8 cellular contexts compared by ENCODE assay signal in the genomic region with DNA sequence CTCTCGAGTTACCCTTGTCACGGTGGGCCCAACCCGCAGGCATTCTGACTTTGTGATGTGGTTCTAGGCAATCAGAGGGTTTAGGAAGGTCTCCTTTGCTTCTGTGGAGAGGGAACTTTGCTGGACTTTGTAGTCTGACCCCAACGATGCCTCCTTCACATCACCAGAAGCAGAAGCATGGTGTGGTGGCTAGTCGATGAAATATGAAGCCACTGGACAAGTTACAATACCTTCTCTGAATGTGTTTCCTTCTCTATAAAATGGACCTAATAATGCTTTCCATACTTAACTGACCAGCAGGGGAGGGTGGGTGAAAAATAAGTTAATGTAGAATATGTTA. TPM values are rescaled to one million over a fixed set of nuclear protein-coding genes. Genes with fewer than 3 reads are reported as not detected.
DNase-seq lines count a peak whose midpoint lies in the region; ATAC-seq and TF ChIP-seq lines count a peak whose summit lies in the region.

No MANE protein-coding gene starts in this region.

- intact Hi-C loops in MCF 10A (cut with micrococcal nuclease) (loop anchor here (10.0 kb wide), 1 partner anchor 157 kb away; no protein-coding TSS in a partner anchor), lower lobe of right lung (cut with DNase I) (no loop called here), transverse colon (cut with DNase I; ENCODE audit: low total_unique reads) (no loop called here)

- TF ChIP-seq CTCF in MCF 10A (IDR thresholded peaks at IDR 0.05; ENCODE audit: unreplicated experiment) (no peak), lower lobe of right lung (IDR thresholded peaks at IDR 0.05) (no peak), transverse colon (IDR thresholded peaks at IDR 0.05) (no peak)

- H3K4me1 ChIP-seq in lower lobe of right lung (peaks cover 11% of the 10 kb centered on the region), transverse colon (peaks cover 4 to 14% (median 5%) of the 10 kb centered on the region in 4 donors)

- DNase-seq in activated CD4-positive, alpha-beta T cell treated with anti-CD3 and anti-CD28 coated beads, Interleukin-2, amount 10 ng/mL, durations not matched to agents 7 days and 5 days, result no peak
- DNase-seq in activated CD4-positive, alpha-beta T cell treated with anti-CD3 and anti-CD28 coated beads for 4 hours, result no peak
- no peak for DNase-seq in MCF 10A (ENCODE audit: unreplicated experiment)
- DNase-seq in lower lobe of right lung, result no peak
- no peak for DNase-seq in transverse colon
- DNase-seq in effector CD8-positive, alpha-beta T cell (lab: John Stamatoyannopoulos, UW), result no peak
- no peak for DNase-seq in iPS-NIHi7 (ENCODE audit: extremely low spot score)
- no peak for DNase-seq in stimulated activated CD4-positive, alpha-beta T cell treated with anti-CD3 and anti-CD28 coated beads, Interleukin-12 subunit alpha, Interleukin-12 subunit beta, amount 100 ng/mL, for 4 hours

- peaks cover 6% of the 10 kb centered on the region for H3K9me3 ChIP-seq in lower lobe of right lung
- no peaks in the 10 kb centered on the region for H3K9me3 ChIP-seq in transverse colon

- peak overlapping the region; percentile 71 for H3K27ac ChIP-seq in lower lobe of right lung
- peak overlapping the region in 3 of 4 donors; percentile 27 to 63 (median 32) for H3K27ac ChIP-seq in transverse colon

- BruUV-seq in MCF 10A (replicated peaks; lab: Mats Ljungman, UMichigan), result no TSS peak

- H3K27ac Mint-ChIP-seq in activated CD4-positive, alpha-beta T cell treated with anti-CD3 and anti-CD28 coated beads, Interleukin-2, amount 10 ng/mL, durations not matched to agents 7 days and 5 days, result peak overlapping the region; percentile 96
- peak overlapping the region; percentile 77 for H3K27ac Mint-ChIP-seq in MCF 10A (ENCODE audit: low read depth, unreplicated experiment)

- no peak for TF ChIP-seq POLR2A in transverse colon (IDR thresholded peaks at IDR 0.05)

- no peaks in the 10 kb centered on the region for H3K27me3 ChIP-seq in lower lobe of right lung (ENCODE audit: low read depth)
- no peaks in the 10 kb centered on the region for H3K27me3 ChIP-seq in transverse colon

- 1% methylated on average over 5 of the region's 5 CpGs; no CpG with 5 or more reads in 1 of the 2 donors for WGBS in transverse colon (ENCODE audit: low coverage in 1 of 2), 2 donors

- ATAC-seq in lower lobe of right lung, result peak in 1 of 2 donors; percentile 31

- H3K4me3 ChIP-seq in lower lobe of right lung, result peak overlapping the region; percentile 82
- H3K4me3 ChIP-seq in transverse colon, result peak overlapping the region; percentile 54 to 63 (median 58)

- H3K4me1 Mint-ChIP-seq in activated CD4-positive, alpha-beta T cell treated with anti-CD3 and anti-CD28 coated beads, Interleukin-2, amount 10 ng/mL, durations not matched to agents 7 days and 5 days, result peaks cover 45% of the 10 kb centered on the region
- no peaks in the 10 kb centered on the region for H3K4me1 Mint-ChIP-seq in MCF 10A (ENCODE audit: insufficient read depth, unreplicated experiment)

- no peaks in the 10 kb centered on the region for H3K27me3 Mint-ChIP-seq in activated CD4-positive, alpha-beta T cell treated with anti-CD3 and anti-CD28 coated beads, Interleukin-2, amount 10 ng/mL, durations not matched to agents 7 days and 5 days
- H3K27me3 Mint-ChIP-seq in MCF 10A (ENCODE audit: insufficient read depth, unreplicated experiment), result no peaks in the 10 kb centered on the region

- H3K36me3 ChIP-seq in lower lobe of right lung (no peaks in the 10 kb centered on the region), transverse colon (no peaks in the 10 kb centered on the region)

- H3K36me3 Mint-ChIP-seq in activated CD4-positive, alpha-beta T cell treated with anti-CD3 and anti-CD28 coated beads, Interleukin-2, amount 10 ng/mL, durations not matched to agents 7 days and 5 days (ENCODE audit: low read depth), result peaks cover 19% of the 10 kb centered on the region
- peaks cover 8% of the 10 kb centered on the region for H3K36me3 Mint-ChIP-seq in MCF 10A (ENCODE audit: insufficient read depth, unreplicated experiment)

- CTCF ChIA-PET in activated CD4-positive, alpha-beta T cell treated with anti-CD3 and anti-CD28 coated beads, Interleukin-2, amount 10 ng/mL, durations not matched to agents 7 days and 5 days (lab: Charles Lee), result interaction anchor here (0.7 to 2.3 kb wide), 6 partner anchors 9 to 309 kb away, joined by 3 to 12 read pairs (median 6); no protein-coding TSS in a partner anchor
- CTCF ChIA-PET in MCF 10A (lab: Yijun Ruan, JAX), result interaction anchor here (0.6 to 4.2 kb wide), 5 partner anchors 9 to 405 kb away, joined by 3 to 25 read pairs (median 7); no protein-coding TSS in a partner anchor

- POLR2A ChIA-PET in activated CD4-positive, alpha-beta T cell treated with anti-CD3 and anti-CD28 coated beads, Interleukin-2, amount 10 ng/mL, durations not matched to agents 7 days and 5 days (lab: Charles Lee), result interaction anchor here (0.8 kb wide), 1 partner anchor 176 kb away, joined by 3 read pairs; no protein-coding TSS in a partner anchor
- POLR2A ChIA-PET in MCF 10A (lab: Yijun Ruan, JAX), result no interaction called here

- H3K4me3 Mint-ChIP-seq in activated CD4-positive, alpha-beta T cell treated with anti-CD3 and anti-CD28 coated beads, Interleukin-2, amount 10 ng/mL, durations not matched to agents 7 days and 5 days, result peak overlapping the region; percentile 92
- peak overlapping the region; percentile 85 for H3K4me3 Mint-ChIP-seq in MCF 10A (ENCODE audit: unreplicated experiment)

- in situ Hi-C loops in transverse colon (cut with MboI; ENCODE audit: low pct_ligation_motif_present in 1 of 4, low pct_unique_long_range_greater_than_20kb in 1 of 4, low sequenced_read_pairs in 3 of 4), result loop anchor here in 1 of 4 donors (25.0 kb wide), 1 partner anchor 531 kb away; no protein-coding TSS in a partner anchor

- no peak for TF ChIP-seq EP300 in transverse colon (IDR thresholded peaks at IDR 0.05; ENCODE audit: low read depth)

- H3K9me3 Mint-ChIP-seq in activated CD4-positive, alpha-beta T cell treated with anti-CD3 and anti-CD28 coated beads, Interleukin-2, amount 10 ng/mL, durations not matched to agents 7 days and 5 days, result peaks cover 24% of the 10 kb centered on the region
- H3K9me3 Mint-ChIP-seq in MCF 10A (ENCODE audit: unreplicated experiment), result peaks cover 6% of the 10 kb centered on the region

RNA-seq across cellular contexts. Expression of a gene that starts 0.6 kb away (rescaled TPM):
- 1 to 10 TPM; 5.9 to 9.1 TPM for total RNA-seq in activated CD4-positive, alpha-beta T cell treated with anti-CD3 and anti-CD28 coated beads, Interleukin-2, amount 10 ng/mL, durations not matched to agents 7 days and 5 days
- total RNA-seq in MCF 10A (2022) (5.3 and 5.6 TPM in 2 replicates), lower lobe of right lung (17.6 TPM), transverse colon (1 to 10 TPM in 3 of 4 donors, not detected in 1; 2.4 to 9.4 (median 5.1) TPM)
